In the genomic region with DNA sequence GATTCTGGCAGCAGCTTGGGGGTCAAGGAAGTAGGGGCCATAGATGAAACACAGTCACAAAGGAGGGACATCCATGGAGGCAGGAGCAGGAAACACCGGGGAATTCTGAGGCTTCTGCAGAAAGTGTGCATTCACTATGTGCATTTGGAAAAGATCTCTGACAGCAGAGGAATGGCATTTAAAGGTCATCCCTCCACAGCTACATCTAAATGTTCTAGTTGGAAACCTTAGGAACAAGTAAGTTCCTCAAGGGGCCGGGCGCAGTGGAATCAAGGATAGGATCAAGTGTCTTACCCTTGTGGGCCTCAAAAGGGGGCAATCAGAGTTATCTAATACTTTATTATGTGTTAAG, we compare ENCODE assay signal across 2 cellular contexts.
TF ChIP-seq lines count a peak whose summit lies in the region.

No MANE protein-coding gene starts in this region.

TF ChIP-seq in HepG2, 621 proteins besides CTCF, POLR2A, EP300 and RAD21 (continues in another document):
- no peak for TF ChIP-seq NPAS2 (CRISPR knock-in tag; IDR thresholded peaks at IDR 0.05; ENCODE audit: borderline replicate concordance)
- 0 out of 2 replicates have a peak, but pooled peaks have one; percentile 8 for TF ChIP-seq KDM3A (CRISPR knock-in tag; IDR thresholded peaks at IDR 0.05; ENCODE audit: low read depth)
- no peak for TF ChIP-seq ZNF775 (CRISPR knock-in tag; IDR thresholded peaks at IDR 0.05; ENCODE audit: borderline replicate concordance)
- 0 out of 2 replicates have a peak, but pooled peaks have one; percentile 4 for TF ChIP-seq SIX1 (CRISPR knock-in tag; IDR thresholded peaks at IDR 0.05; ENCODE audit: borderline replicate concordance)
- TF ChIP-seq ZNF709 (CRISPR knock-in tag; IDR thresholded peaks at IDR 0.05) = 0 out of 2 replicates have a peak, but pooled peaks have one; percentile 21
- TF ChIP-seq HOXD1 (CRISPR knock-in tag; IDR thresholded peaks at IDR 0.05) = peak; percentile 13; the same call in 1 of the 2 replicates
- TF ChIP-seq, protein P1, sequence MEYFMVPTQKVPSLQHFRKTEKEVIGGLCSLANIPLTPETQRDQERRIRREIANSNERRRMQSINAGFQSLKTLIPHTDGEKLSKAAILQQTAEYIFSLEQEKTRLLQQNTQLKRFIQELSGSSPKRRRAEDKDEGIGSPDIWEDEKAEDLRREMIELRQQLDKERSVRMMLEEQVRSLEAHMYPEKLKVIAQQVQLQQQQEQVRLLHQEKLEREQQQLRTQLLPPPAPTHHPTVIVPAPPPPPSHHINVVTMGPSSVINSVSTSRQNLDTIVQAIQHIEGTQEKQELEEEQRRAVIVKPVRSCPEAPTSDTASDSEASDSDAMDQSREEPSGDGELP (IDR thresholded peaks at IDR 0.05; ENCODE audit: borderline replicate concordance, low read depth) = no peak
- TF ChIP-seq, protein P2, sequence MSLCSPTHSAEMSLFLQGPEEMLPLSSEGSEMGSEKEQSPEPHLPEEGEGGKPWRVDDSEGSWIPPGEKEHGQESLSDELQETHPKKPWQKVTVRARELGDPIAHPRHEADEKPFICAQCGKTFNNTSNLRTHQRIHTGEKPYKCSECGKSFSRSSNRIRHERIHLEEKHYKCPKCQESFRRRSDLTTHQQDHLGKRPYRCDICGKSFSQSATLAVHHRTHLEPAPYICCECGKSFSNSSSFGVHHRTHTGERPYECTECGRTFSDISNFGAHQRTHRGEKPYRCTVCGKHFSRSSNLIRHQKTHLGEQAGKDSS (CRISPR knock-in tag; IDR thresholded peaks at IDR 0.05; ENCODE audit: borderline replicate concordance, low read depth) = 0 out of 2 replicates have a peak, but pooled peaks have one; percentile 12
- TF ChIP-seq MAFK (conservative IDR thresholded peaks at IDR 0.05 in 1 of 2, IDR thresholded peaks at IDR 0.05 in 1 of 2; ENCODE audit: low read length in 2 of 2) = no peak
- no peak for TF ChIP-seq AGO1 (IDR thresholded peaks at IDR 0.05; ENCODE audit: low read depth, low read length, poor library complexity, severe bottlenecking)
- 0 out of 2 replicates have a peak, but pooled peaks have one; percentile 1 for TF ChIP-seq ZNF598 (CRISPR knock-in tag; IDR thresholded peaks at IDR 0.05; ENCODE audit: borderline replicate concordance)
- TF ChIP-seq, protein P3, sequence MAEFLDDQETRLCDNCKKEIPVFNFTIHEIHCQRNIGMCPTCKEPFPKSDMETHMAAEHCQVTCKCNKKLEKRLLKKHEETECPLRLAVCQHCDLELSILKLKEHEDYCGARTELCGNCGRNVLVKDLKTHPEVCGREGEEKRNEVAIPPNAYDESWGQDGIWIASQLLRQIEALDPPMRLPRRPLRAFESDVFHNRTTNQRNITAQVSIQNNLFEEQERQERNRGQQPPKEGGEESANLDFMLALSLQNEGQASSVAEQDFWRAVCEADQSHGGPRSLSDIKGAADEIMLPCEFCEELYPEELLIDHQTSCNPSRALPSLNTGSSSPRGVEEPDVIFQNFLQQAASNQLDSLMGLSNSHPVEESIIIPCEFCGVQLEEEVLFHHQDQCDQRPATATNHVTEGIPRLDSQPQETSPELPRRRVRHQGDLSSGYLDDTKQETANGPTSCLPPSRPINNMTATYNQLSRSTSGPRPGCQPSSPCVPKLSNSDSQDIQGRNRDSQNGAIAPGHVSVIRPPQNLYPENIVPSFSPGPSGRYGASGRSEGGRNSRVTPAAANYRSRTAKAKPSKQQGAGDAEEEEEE (CRISPR knock-in tag; IDR thresholded peaks at IDR 0.05; ENCODE audit: borderline replicate concordance) = no peak
- TF ChIP-seq, protein P4, sequence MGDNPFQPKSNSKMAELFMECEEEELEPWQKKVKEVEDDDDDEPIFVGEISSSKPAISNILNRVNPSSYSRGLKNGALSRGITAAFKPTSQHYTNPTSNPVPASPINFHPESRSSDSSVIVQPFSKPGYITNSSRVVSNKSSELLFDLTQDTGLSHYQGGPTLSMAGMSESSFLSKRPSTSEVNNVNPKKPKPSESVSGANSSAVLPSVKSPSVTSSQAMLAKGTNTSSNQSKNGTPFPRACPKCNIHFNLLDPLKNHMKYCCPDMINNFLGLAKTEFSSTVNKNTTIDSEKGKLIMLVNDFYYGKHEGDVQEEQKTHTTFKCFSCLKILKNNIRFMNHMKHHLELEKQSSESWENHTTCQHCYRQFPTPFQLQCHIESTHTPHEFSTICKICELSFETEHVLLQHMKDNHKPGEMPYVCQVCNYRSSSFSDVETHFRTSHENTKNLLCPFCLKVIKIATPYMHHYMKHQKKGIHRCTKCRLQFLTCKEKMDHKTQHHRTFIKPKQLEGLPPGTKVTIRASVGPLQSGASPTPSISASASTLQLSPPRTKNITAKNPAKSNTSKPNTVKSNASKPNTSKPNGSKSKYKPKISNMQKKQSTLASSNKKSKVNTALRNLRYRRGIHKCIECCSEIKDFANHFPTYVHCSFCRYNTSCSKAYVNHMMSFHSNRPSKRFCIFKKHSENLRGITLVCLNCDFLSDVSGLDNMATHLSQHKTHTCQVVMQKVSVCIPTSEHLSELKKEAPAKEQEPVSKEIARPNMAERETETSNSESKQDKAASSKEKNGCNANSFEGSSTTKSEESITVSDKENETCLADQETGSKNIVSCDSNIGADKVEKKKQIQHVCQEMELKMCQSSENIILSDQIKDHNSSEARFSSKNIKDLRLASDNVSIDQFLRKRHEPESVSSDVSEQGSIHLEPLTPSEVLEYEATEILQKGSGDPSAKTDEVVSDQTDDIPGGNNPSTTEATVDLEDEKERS (CRISPR knock-in tag; IDR thresholded peaks at IDR 0.05) = 0 out of 2 replicates have a peak, but pooled peaks have one; percentile 3
- TF ChIP-seq, protein P5, sequence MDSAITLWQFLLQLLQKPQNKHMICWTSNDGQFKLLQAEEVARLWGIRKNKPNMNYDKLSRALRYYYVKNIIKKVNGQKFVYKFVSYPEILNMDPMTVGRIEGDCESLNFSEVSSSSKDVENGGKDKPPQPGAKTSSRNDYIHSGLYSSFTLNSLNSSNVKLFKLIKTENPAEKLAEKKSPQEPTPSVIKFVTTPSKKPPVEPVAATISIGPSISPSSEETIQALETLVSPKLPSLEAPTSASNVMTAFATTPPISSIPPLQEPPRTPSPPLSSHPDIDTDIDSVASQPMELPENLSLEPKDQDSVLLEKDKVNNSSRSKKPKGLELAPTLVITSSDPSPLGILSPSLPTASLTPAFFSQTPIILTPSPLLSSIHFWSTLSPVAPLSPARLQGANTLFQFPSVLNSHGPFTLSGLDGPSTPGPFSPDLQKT (CRISPR knock-in tag; IDR thresholded peaks at IDR 0.05; ENCODE audit: borderline replicate concordance) = no peak
- TF ChIP-seq ARNTL (CRISPR knock-in tag; IDR thresholded peaks at IDR 0.05) = 0 out of 2 replicates have a peak, but pooled peaks have one; percentile 14
- TF ChIP-seq, protein P6, sequence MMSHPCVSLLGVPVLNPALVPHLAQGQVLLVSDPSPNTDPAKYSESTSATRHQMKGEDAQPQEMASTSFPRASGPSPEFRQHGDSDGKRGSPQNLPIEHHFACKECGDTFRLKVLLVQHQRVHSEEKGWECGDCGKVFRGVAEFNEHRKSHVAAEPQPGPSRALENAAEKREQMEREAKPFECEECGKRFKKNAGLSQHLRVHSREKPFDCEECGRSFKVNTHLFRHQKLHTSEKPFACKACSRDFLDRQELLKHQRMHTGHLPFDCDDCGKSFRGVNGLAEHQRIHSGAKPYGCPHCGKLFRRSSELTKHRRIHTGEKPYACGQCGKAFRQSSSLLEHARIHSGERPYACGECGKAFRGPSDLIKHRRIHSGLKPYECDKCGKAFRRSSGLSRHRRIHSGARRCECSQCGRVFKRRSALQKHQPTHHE (CRISPR knock-in tag; IDR thresholded peaks at IDR 0.05; ENCODE audit: borderline replicate concordance) = 0 out of 2 replicates have a peak, but pooled peaks have one; percentile 25
- TF ChIP-seq ZNF160 (CRISPR knock-in tag; IDR thresholded peaks at IDR 0.05) = 0 out of 2 replicates have a peak, but pooled peaks have one; percentile 19

TF ChIP-seq in IMR-90, 13 proteins besides CTCF, POLR2A, EP300 and RAD21:
- TF ChIP-seq, protein P7, sequence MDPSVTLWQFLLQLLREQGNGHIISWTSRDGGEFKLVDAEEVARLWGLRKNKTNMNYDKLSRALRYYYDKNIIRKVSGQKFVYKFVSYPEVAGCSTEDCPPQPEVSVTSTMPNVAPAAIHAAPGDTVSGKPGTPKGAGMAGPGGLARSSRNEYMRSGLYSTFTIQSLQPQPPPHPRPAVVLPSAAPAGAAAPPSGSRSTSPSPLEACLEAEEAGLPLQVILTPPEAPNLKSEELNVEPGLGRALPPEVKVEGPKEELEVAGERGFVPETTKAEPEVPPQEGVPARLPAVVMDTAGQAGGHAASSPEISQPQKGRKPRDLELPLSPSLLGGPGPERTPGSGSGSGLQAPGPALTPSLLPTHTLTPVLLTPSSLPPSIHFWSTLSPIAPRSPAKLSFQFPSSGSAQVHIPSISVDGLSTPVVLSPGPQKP (IDR thresholded peaks at IDR 0.05; ENCODE audit: borderline replicate concordance, low read depth, low read length) = no peak
- TF ChIP-seq MAZ (IDR thresholded peaks at IDR 0.05; ENCODE audit: borderline replicate concordance, low read depth, low read length) (no peak), MXI1 (IDR thresholded peaks at IDR 0.05; ENCODE audit: borderline replicate concordance, low read depth, low read length) (no peak), RFX5 (IDR thresholded peaks at IDR 0.05; ENCODE audit: low read depth, low read length) (no peak), MAFK (IDR thresholded peaks at IDR 0.05; ENCODE audit: low read depth, low read length) (no peak), CHD1 (IDR thresholded peaks at IDR 0.05; ENCODE audit: low read depth, low read length) (no peak), FOS (IDR thresholded peaks at IDR 0.05; ENCODE audit: low read depth, low read length) (no peak), SMC3 (IDR thresholded peaks at IDR 0.05; ENCODE audit: low read depth, low read length) (no peak), BHLHE40 (IDR thresholded peaks at IDR 0.05; ENCODE audit: low read depth, low read length) (no peak), NFE2L2 (IDR thresholded peaks at IDR 0.05; ENCODE audit: low read depth, low read length) (no peak), RCOR1 (IDR thresholded peaks at IDR 0.05; ENCODE audit: insufficient replicate concordance, low read length) (no peak), CEBPB (IDR thresholded peaks at IDR 0.05; ENCODE audit: low read depth, low read length) (no peak)
- TF ChIP-seq, protein P8, sequence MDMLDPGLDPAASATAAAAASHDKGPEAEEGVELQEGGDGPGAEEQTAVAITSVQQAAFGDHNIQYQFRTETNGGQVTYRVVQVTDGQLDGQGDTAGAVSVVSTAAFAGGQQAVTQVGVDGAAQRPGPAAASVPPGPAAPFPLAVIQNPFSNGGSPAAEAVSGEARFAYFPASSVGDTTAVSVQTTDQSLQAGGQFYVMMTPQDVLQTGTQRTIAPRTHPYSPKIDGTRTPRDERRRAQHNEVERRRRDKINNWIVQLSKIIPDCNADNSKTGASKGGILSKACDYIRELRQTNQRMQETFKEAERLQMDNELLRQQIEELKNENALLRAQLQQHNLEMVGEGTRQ (IDR thresholded peaks at IDR 0.05; ENCODE audit: low read depth, low read length) = no peak
